ENCODE assay signal across 4 cellular contexts in genomic region chr7:22496912-22497311, GRCh38. TPM values are rescaled to one million over a fixed set of nuclear protein-coding genes. Genes with fewer than 3 reads are reported as not detected.
"Had no signal": no experiment of that assay in that cellular context is flagged by ENCODE, and none has a peak within 500 bp of the region (broad histone marks: within the 10 kb centered on the region; RNA-seq: fewer than 3 reads in every experiment).

No MANE protein-coding gene starts in this region.

RNA-seq across cellular contexts. Expression of gene STEAP1B, which starts 3.1 kb away (rescaled TPM):
- total RNA-seq: activated CD8-positive, alpha-beta T cell treated with anti-CD3 and anti-CD28 coated beads, Interleukin-2, amount 10 ng/mL, durations not matched to agents 7 days and 5 days; mucosa of gallbladder had no signal
- polyA plus RNA-seq: immature natural killer cell; naive thymus-derived CD4-positive, alpha-beta T cell had no signal
